In genomic region chr1:68919070-68919469, GRCh38 we compare ENCODE assay signal across 18 cellular contexts.
DNase-seq lines count a peak whose midpoint lies in the region; ATAC-seq, FAIRE-seq and TF ChIP-seq lines count a peak whose summit lies in the region.
"Had no signal": no experiment of that assay in that cellular context is flagged by ENCODE, and none has a peak within 500 bp of the region (broad histone marks: within the 10 kb centered on the region; RNA-seq: fewer than 3 reads in every experiment).

No MANE protein-coding gene starts in this region.

- H3K56ac ChIP-seq in H9 (ENCODE audit: insufficient read length, low read depth, low read length), result no peak overlapping the region

- H4K5ac ChIP-seq in H9 (ENCODE audit: insufficient read length, low read depth, low read length), result no peak overlapping the region

- H3K79me1 ChIP-seq in H9 (ENCODE audit: insufficient read depth, low read depth, low read length, poor library complexity, severe bottlenecking), result no peaks in the 10 kb centered on the region

- no peak overlapping the region for H3K9ac ChIP-seq in H9 (ENCODE audit: extremely low read depth, insufficient read length, low read length)
- H3K9ac ChIP-seq: KMS-11 had no signal

- H3K4me1 Mint-ChIP-seq in H9, result peaks cover 2 to 5% of the 10 kb centered on the region in 2 experiments; a peak in 3 of 4 replicates
- H3K4me1 Mint-ChIP-seq: CD8-positive, alpha-beta memory T cell had no signal

- H3K36me3 Mint-ChIP-seq in H9 (ENCODE audit: insufficient read depth in 1 of 3, low read depth in 3 of 3), result peaks cover 0 to 4% (median 0%) of the 10 kb centered on the region in 3 experiments; a peak in 2 of 7 replicates
- H3K36me3 Mint-ChIP-seq: CD8-positive, alpha-beta memory T cell had no signal

- no peak overlapping the region for H2BK15ac ChIP-seq in H9 (ENCODE audit: low read depth, low read length)

- H3K4me1 ChIP-seq in thoracic aorta (ENCODE audit: control insufficient read depth in 1 of 2, low read depth in 2 of 2), result peaks cover 12 to 49% of the 10 kb centered on the region in 2 donors
- peaks cover 7% of the 10 kb centered on the region for H3K4me1 ChIP-seq in HAP-1
- no peaks in the 10 kb centered on the region for H3K4me1 ChIP-seq in effector memory CD4-positive, alpha-beta T cell (ENCODE audit: control insufficient read depth, insufficient read depth, low read length, poor library complexity, severe bottlenecking)
- no peaks in the 10 kb centered on the region for H3K4me1 ChIP-seq in H9 (ENCODE audit: insufficient read depth, low read length)
- H3K4me1 ChIP-seq: SJSA1 had no signal

- H2BK20ac ChIP-seq in H9 (ENCODE audit: low read depth, low read length, poor library complexity, severe bottlenecking), result no peak overlapping the region

- H3K4me3 ChIP-seq in thoracic aorta, result no peak overlapping the region
- no peak overlapping the region for H3K4me3 ChIP-seq in HAP-1
- no peak overlapping the region for H3K4me3 ChIP-seq in effector memory CD4-positive, alpha-beta T cell (ENCODE audit: insufficient read depth, low read depth, low read length, poor library complexity, severe bottlenecking)
- H3K4me3 ChIP-seq: SJSA1 had no signal

- H3K27me3 ChIP-seq in thoracic aorta (replicated peaks; ENCODE audit: insufficient read depth), result no peaks in the 10 kb centered on the region
- H3K27me3 ChIP-seq in HAP-1 (ENCODE audit: low read depth), result no peaks in the 10 kb centered on the region
- H3K27me3 ChIP-seq in effector memory CD4-positive, alpha-beta T cell (replicated peaks; ENCODE audit: control insufficient read depth, insufficient read depth, low read length, poor library complexity, severe bottlenecking), result no peaks in the 10 kb centered on the region
- H3K27me3 ChIP-seq in H9 (ENCODE audit: insufficient read depth, low read length), result no peaks in the 10 kb centered on the region
- H3K27me3 ChIP-seq: SJSA1 had no signal

- peak; percentile 44 for DNase-seq in RCC 7860 (ENCODE audit: low spot score)
- DNase-seq in fibroblast of the conjunctiva (ENCODE audit: low read depth), result peak; percentile 10
- no peak for DNase-seq in thoracic aorta (ENCODE audit: low spot score)
- DNase-seq in HAP-1 (ENCODE audit: low spot score in 2 of 2), result no peak
- no peak for DNase-seq in effector memory CD4-positive, alpha-beta T cell
- DNase-seq in H9, result no peak
- DNase-seq: C1 segment of cervical spinal cord; CD8-positive, alpha-beta memory T cell; DND-41; MV-4-11; NCI-H1417 treated with DMSO at 0.1 percent for 48 hours; NCI-H187 treated with DMSO at 0.1 percent for 48 hours; NCI-H345; NCI-H524 treated with DMSO at 0.1 percent for 48 hours had no signal

- no CpG with 5 or more reads among the region's 1 CpG for WGBS in H9 (ENCODE audit: extremely low coverage, insufficient read length, low lambda C conversion rate)

- FAIRE-seq in RCC 7860 (lab: Jason Lieb, UNC), result peak; percentile 38
- FAIRE-seq: H1 had no signal

- no peaks in the 10 kb centered on the region for H3K27me3 Mint-ChIP-seq in H9 (ENCODE audit: low read depth)
- H3K27me3 Mint-ChIP-seq: CD8-positive, alpha-beta memory T cell had no signal

- H4K20me1 ChIP-seq in H9 (ENCODE audit: control insufficient read depth, insufficient read depth, insufficient read length), result no peaks in the 10 kb centered on the region

- no peak overlapping the region for H4K91ac ChIP-seq in H9 (ENCODE audit: insufficient read length, low read depth, low read length)

- H2BK12ac ChIP-seq in H9 (ENCODE audit: insufficient read length, low read depth, low read length), result no peak overlapping the region

- H3K14ac ChIP-seq in H9 (ENCODE audit: insufficient read depth, low read length), result no peak overlapping the region

- no peak overlapping the region for H2BK5ac ChIP-seq in H9 (ENCODE audit: insufficient read length, low read length)

- H3K36me3 ChIP-seq in thoracic aorta (no peaks in the 10 kb centered on the region), HAP-1 (replicated peaks) (no peaks in the 10 kb centered on the region)
- H3K36me3 ChIP-seq in effector memory CD4-positive, alpha-beta T cell (ENCODE audit: control insufficient read depth, insufficient read depth, low read length), result no peaks in the 10 kb centered on the region
- H3K36me3 ChIP-seq: SJSA1 had no signal

- peaks cover 0 to 3% of the 10 kb centered on the region in 2 experiments; a peak in 1 of 5 replicates for H3K9me3 Mint-ChIP-seq in H9

- no peak overlapping the region for H3K4ac ChIP-seq in H9 (ENCODE audit: low read depth, low read length)

- no peak overlapping the region for H4K8ac ChIP-seq in H9 (replicated peaks; ENCODE audit: insufficient read length, low read depth, low read length)

- in situ Hi-C loops in HAP-1 (cut with MboI; ENCODE audit: low sequenced_read_pairs), result no loop called here

- H3K23ac ChIP-seq in H9 (ENCODE audit: insufficient read length, low read depth, low read length), result no peak overlapping the region

- H3K79me2 ChIP-seq in H9 (ENCODE audit: insufficient read depth, low read length), result no peaks in the 10 kb centered on the region

- H2BK120ac ChIP-seq in H9 (ENCODE audit: low read depth, low read length, poor library complexity, severe bottlenecking), result no peak overlapping the region

- no peak overlapping the region for H3K4me3 Mint-ChIP-seq in H9
- H3K4me3 Mint-ChIP-seq: CD8-positive, alpha-beta memory T cell had no signal

- no peak for TF ChIP-seq CTCF in thoracic aorta (IDR thresholded peaks at IDR 0.05)
- TF ChIP-seq CTCF in H9 (conservative IDR thresholded peaks at IDR 0.05), result no peak

- no peak overlapping the region; a peak in 1 of 7 replicates for H3K27ac Mint-ChIP-seq in H9
- H3K27ac Mint-ChIP-seq: CD8-positive, alpha-beta memory T cell had no signal

- H2AK5ac ChIP-seq in H9 (ENCODE audit: insufficient read length, low read length), result no peak overlapping the region

- H3K27ac ChIP-seq in thoracic aorta, result peak overlapping the region; percentile 24 to 39
- H3K27ac ChIP-seq in effector memory CD4-positive, alpha-beta T cell (ENCODE audit: insufficient read depth, low read length, poor library complexity, severe bottlenecking), result no peak overlapping the region
- no peak overlapping the region for H3K27ac ChIP-seq in H9 (ENCODE audit: insufficient read length, low read depth, low read length)
- H3K27ac ChIP-seq: KMS-11, SJSA1 had no signal

- no peaks in the 10 kb centered on the region for H3K23me2 ChIP-seq in H9 (ENCODE audit: insufficient read length, low read depth, low read length, poor library complexity, severe bottlenecking)

- H3T11ph ChIP-seq in H9 (ENCODE audit: low read length), result no peak overlapping the region

- H3K4me2 ChIP-seq in H9 (ENCODE audit: insufficient read depth, insufficient read length, low read length), result no peak overlapping the region
- H3K4me2 ChIP-seq: KMS-11 had no signal

- ATAC-seq in esophagus mucosa (peak; percentile 43), thoracic aorta (ENCODE audit: insufficient number of reproducible peaks, low FRiP score, low read depth) (no peak)

- no peaks in the 10 kb centered on the region for H3K9me3 ChIP-seq in thoracic aorta
- H3K9me3 ChIP-seq in HAP-1, result no peaks in the 10 kb centered on the region
- no peaks in the 10 kb centered on the region for H3K9me3 ChIP-seq in effector memory CD4-positive, alpha-beta T cell (ENCODE audit: control insufficient read depth, low read length)
- no peaks in the 10 kb centered on the region for H3K9me3 ChIP-seq in H9 (ENCODE audit: control insufficient read depth, low read depth, low read length)
- H3K9me3 ChIP-seq: SJSA1 had no signal

- no peak overlapping the region for H2AFZ ChIP-seq in H9 (ENCODE audit: low read length)

- H3K18ac ChIP-seq in H9 (ENCODE audit: insufficient read length, low read depth, low read length), result no peak overlapping the region

Comparison
In these comparisons a context has a peak if more than half of its experiments do, and no peak if none do; other contexts are left out.
1. DNase-seq: peak in RCC 7860 (single experiment) and fibroblast of the conjunctiva (single experiment); none in thoracic aorta (single experiment), HAP-1 (0 of 2), effector memory CD4-positive, alpha-beta T cell (0 of 3) and H9 (single experiment).
2. H3K27ac ChIP-seq: peak in thoracic aorta (2 of 2); none in effector memory CD4-positive, alpha-beta T cell (single experiment) and H9 (single experiment).